ENCODE assay signal across 35 cellular contexts in the genomic region with DNA sequence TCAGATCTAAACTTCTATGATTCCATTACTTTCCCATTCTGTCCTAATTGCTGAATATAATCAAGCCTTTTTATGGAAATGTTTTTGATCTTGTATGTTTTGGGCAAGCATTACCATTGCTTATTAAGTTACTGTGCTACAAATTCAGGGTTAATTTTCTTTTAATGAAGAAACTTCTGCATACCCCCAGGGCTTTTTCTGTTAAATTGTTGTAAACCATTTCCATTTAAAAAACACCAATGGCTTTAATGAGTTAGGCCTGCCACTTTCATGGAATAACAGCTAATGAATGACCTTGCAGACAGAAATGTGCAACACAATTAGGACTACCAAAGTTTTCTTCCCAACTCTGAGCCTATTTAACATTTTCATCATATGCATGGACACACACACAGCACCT.
A peak's percentile ranks its signal among the peaks of the same experiment; 100 is the strongest.
DNase-seq lines count a peak whose midpoint lies in the region; ATAC-seq and TF ChIP-seq lines count a peak whose summit lies in the region.
"Had no signal": no experiment of that assay in that cellular context is flagged by ENCODE, and none has a peak within 500 bp of the region (broad histone marks: within the 10 kb centered on the region; RNA-seq: fewer than 3 reads in every experiment).

No MANE protein-coding gene starts in this region.

- ATAC-seq in GM23338 (no peak), psoas muscle (no peak), GM21786 (IDR thresholded peaks at IDR 0.05; ENCODE audit: unreplicated experiment) (no peak)
- ATAC-seq: A549; CD8-positive, alpha-beta T cell had no signal

- H3K4me2 ChIP-seq in GM23338: 0 out of 2 replicates have a peak overlapping the region, but pooled peaks have one; percentile 28
- H3K4me2 ChIP-seq: A549; BLaER1; BLaER1 treated with 17β-estradiol and CSF1 and Interleukin-3, amounts not matched to agents 10 nM and 100 nM had no signal

- H3K4me1 ChIP-seq in GM23338 (ENCODE audit: insufficient read depth) (peaks cover 27% of the 10 kb centered on the region), HUES64 (ENCODE audit: insufficient read depth, low read length) (peaks cover 28% of the 10 kb centered on the region), psoas muscle (no peaks in the 10 kb centered on the region)
- H3K4me1 ChIP-seq: A549; BE2C; BLaER1; BLaER1 treated with 17β-estradiol and CSF1 and Interleukin-3, amounts not matched to agents 10 nM and 100 nM had no signal

- H3K36me3 Mint-ChIP-seq in GM23338 (ENCODE audit: low read depth): peaks cover 9% of the 10 kb centered on the region; the same call in 1 of the 3 replicates
- H3K36me3 Mint-ChIP-seq: CD14-positive monocyte; CD4-positive, alpha-beta memory T cell; CD4-positive, CD25-positive, alpha-beta regulatory T cell; CD8-positive, alpha-beta T cell had no signal

- no peak overlapping the region for H3K27ac Mint-ChIP-seq in GM23338
- H3K27ac Mint-ChIP-seq: B cell; CD14-positive monocyte; CD4-positive, alpha-beta memory T cell; CD4-positive, alpha-beta T cell; CD4-positive, CD25-positive, alpha-beta regulatory T cell; CD8-positive, alpha-beta memory T cell; CD8-positive, alpha-beta T cell had no signal

- no peak overlapping the region for H3K9ac ChIP-seq in HUES64 (ENCODE audit: low read depth, low read length)
- H3K9ac ChIP-seq in SK-N-MC (ENCODE audit: insufficient read length): no peak overlapping the region
- H3K9ac ChIP-seq: BLaER1; BLaER1 treated with 17β-estradiol and CSF1 and Interleukin-3, amounts not matched to agents 10 nM and 100 nM had no signal

- H2AFZ ChIP-seq in GM23338: no peak overlapping the region

- no peak for TF ChIP-seq CTCF in GM23338 (conservative IDR thresholded peaks at IDR 0.05; ENCODE audit: low read depth in 2 of 2)
- TF ChIP-seq CTCF in psoas muscle (IDR thresholded peaks at IDR 0.05): no peak

- no peaks in the 10 kb centered on the region for H4K20me1 ChIP-seq in GM23338 (replicated peaks; ENCODE audit: insufficient read depth)
- H4K20me1 ChIP-seq: BLaER1; BLaER1 treated with 17β-estradiol and CSF1 and Interleukin-3, amounts not matched to agents 10 nM and 100 nM had no signal

- H3K4me3 Mint-ChIP-seq in GM23338: no peak overlapping the region
- H3K4me3 Mint-ChIP-seq: B cell; CD14-positive monocyte; CD4-positive, alpha-beta memory T cell; CD4-positive, alpha-beta T cell; CD4-positive, CD25-positive, alpha-beta regulatory T cell; CD8-positive, alpha-beta memory T cell; CD8-positive, alpha-beta T cell had no signal

- H3K9me3 ChIP-seq in HUES64 (ENCODE audit: insufficient read depth, low read depth, low read length) (0 out of 2 replicates have a peak, but pooled peaks cover 6% of the 10 kb centered on the region), SK-N-MC (ENCODE audit: low read depth, low read length) (no peaks in the 10 kb centered on the region), psoas muscle (no peaks in the 10 kb centered on the region)
- H3K9me3 ChIP-seq: A549, BE2C, BLaER1, Caco-2 had no signal

- H3K9me2 ChIP-seq in GM23338 (ENCODE audit: insufficient read depth): no peaks in the 10 kb centered on the region

- H3K9me3 Mint-ChIP-seq in GM23338: peaks cover 8% of the 10 kb centered on the region; the same call in 2 of the 3 replicates

- H3K79me2 ChIP-seq in GM23338 (replicated peaks; ENCODE audit: insufficient read depth): no peaks in the 10 kb centered on the region

- H3K4me3 ChIP-seq in GM23338: no peak overlapping the region
- H3K4me3 ChIP-seq in HUES64 (ENCODE audit: low read length): no peak overlapping the region
- no peak overlapping the region for H3K4me3 ChIP-seq in SK-N-MC
- H3K4me3 ChIP-seq in psoas muscle: no peak overlapping the region
- H3K4me3 ChIP-seq: A549; BLaER1; BLaER1 treated with 17β-estradiol and CSF1 and Interleukin-3, amounts not matched to agents 10 nM and 100 nM had no signal

- peaks cover 21% of the 10 kb centered on the region for H3K4me1 Mint-ChIP-seq in GM23338
- H3K4me1 Mint-ChIP-seq: B cell; CD14-positive monocyte; CD4-positive, alpha-beta memory T cell; CD4-positive, CD25-positive, alpha-beta regulatory T cell; CD8-positive, alpha-beta memory T cell had no signal

- H3F3A ChIP-seq in GM23338 (replicated peaks; ENCODE audit: low read depth): no peaks in the 10 kb centered on the region

- intact Hi-C loops in psoas muscle (cut with DNase I): no loop called here

- H3K36me3 ChIP-seq in GM23338 (ENCODE audit: insufficient read depth): no peaks in the 10 kb centered on the region
- no peaks in the 10 kb centered on the region for H3K36me3 ChIP-seq in HUES64 (ENCODE audit: insufficient read depth, low read length)
- no peaks in the 10 kb centered on the region for H3K36me3 ChIP-seq in SK-N-MC (ENCODE audit: insufficient read depth, low read length)
- H3K36me3 ChIP-seq in psoas muscle (ENCODE audit: insufficient read depth in 1 of 2, low read depth in 1 of 2): no peaks in the 10 kb centered on the region
- H3K36me3 ChIP-seq: BE2C; BLaER1; BLaER1 treated with 17β-estradiol and CSF1 and Interleukin-3, amounts not matched to agents 10 nM and 100 nM had no signal

- peaks cover 2% of the 10 kb centered on the region for H3K27me3 Mint-ChIP-seq in GM23338 (ENCODE audit: insufficient read depth, low read depth, poor library complexity)

- DNase-seq in GM23338 (ENCODE audit: low spot score) (no peak), SK-N-MC (ENCODE audit: low read depth, low spot score) (no peak), renal cortical epithelial cell (ENCODE audit: low read depth) (peak; percentile 58), RPMI8226 (no peak), psoas muscle (no peak), NCI-H146 treated with DMSO at 0.1 percent for 48 hours (lab: John Stamatoyannopoulos, UW; ENCODE audit: unreplicated experiment) (no peak)
- DNase-seq: 8988T; ACHN; AML-193; BE2C; C1 segment of cervical spinal cord; Caco-2; Calu3; CD4-positive, alpha-beta memory T cell; CD4-positive, alpha-beta T cell; CD4-positive, CD25-positive, alpha-beta regulatory T cell; CD8-positive, alpha-beta memory T cell; CD8-positive, alpha-beta T cell; COR-L47; DMS 273 treated with DMSO at 0.1 percent for 48 hours; DMS153; DMS53; DMS79; DMS79 treated with DMSO at 0.1 percent for 48 hours; DND-41; EL had no signal

- H3K27ac ChIP-seq in GM23338 (ENCODE audit: low read depth) (no peak overlapping the region), HUES64 (ENCODE audit: low read depth, low read length) (0 out of 2 replicates have a peak overlapping the region, but pooled peaks have one; percentile 8), SK-N-MC (peak overlapping the region; percentile 5; the same call in 1 of the 2 replicates), psoas muscle (no peak overlapping the region)
- H3K27ac ChIP-seq: 22Rv1; A549; BLaER1; BLaER1 treated with 17β-estradiol and CSF1 and Interleukin-3, amounts not matched to agents 10 nM and 100 nM; C4-2B had no signal

- H3K27me3 ChIP-seq in GM23338 (ENCODE audit: insufficient read depth) (no peaks in the 10 kb centered on the region), HUES64 (ENCODE audit: insufficient read depth, low read length) (no peaks in the 10 kb centered on the region), psoas muscle (ENCODE audit: insufficient read depth in 3 of 3, low read length in 2 of 3) (no peaks in the 10 kb centered on the region)
- H3K27me3 ChIP-seq: BE2C; BLaER1; BLaER1 treated with 17β-estradiol and CSF1 and Interleukin-3, amounts not matched to agents 10 nM and 100 nM had no signal

TF ChIP-seq in GM23338, 12 proteins besides CTCF, POLR2A, EP300 and RAD21:
- TF ChIP-seq EZH2phosphoT487 (IDR thresholded peaks at IDR 0.05; ENCODE audit: unreplicated experiment): no peak
- TF ChIP-seq JUNB (IDR thresholded peaks at IDR 0.05; ENCODE audit: unreplicated experiment): no peak

Comparison
In these comparisons a context has a peak if more than half of its experiments do, and no peak if none do; other contexts are left out.
1. H3K27ac ChIP-seq: peak in HUES64 (single experiment) and SK-N-MC (single experiment); none in GM23338 (single experiment) and psoas muscle (single experiment).